In genomic region chr5:88879724-88880123, GRCh38 we compare ENCODE assay signal across 10 cellular contexts. TPM values are rescaled to one million over a fixed set of nuclear protein-coding genes. Genes with fewer than 3 reads are reported as not detected.
DNase-seq lines count a peak whose midpoint lies in the region; ATAC-seq and TF ChIP-seq lines count a peak whose summit lies in the region.
"Had no signal": no experiment of that assay in that cellular context is flagged by ENCODE, and none has a peak within 500 bp of the region (broad histone marks: within the 10 kb centered on the region; RNA-seq: fewer than 3 reads in every experiment).

No MANE protein-coding gene starts in this region.

- no peak for TF ChIP-seq CTCF in cardiac muscle cell (IDR thresholded peaks at IDR 0.05; ENCODE audit: low read depth, low read length)
- TF ChIP-seq CTCF in brain microvascular endothelial cell (IDR thresholded peaks at IDR 0.05; ENCODE audit: low read depth, low read length, missing control alignments): no peak
- no peak for TF ChIP-seq CTCF in mucosa of descending colon (IDR thresholded peaks at IDR 0.05)
- no peak for TF ChIP-seq CTCF in upper lobe of left lung (IDR thresholded peaks at IDR 0.05)

- TF ChIP-seq POLR2A in upper lobe of left lung (IDR thresholded peaks at IDR 0.05): no peak

- in situ Hi-C loops in brain microvascular endothelial cell (cut with HindIII; ENCODE audit: low pct_ligation_motif_present, low sequenced_read_pairs): no loop called here

- peak overlapping the region; percentile 75 for H3K4me3 ChIP-seq in cardiac muscle cell
- peak overlapping the region; percentile 10 for H3K4me3 ChIP-seq in brain microvascular endothelial cell (ENCODE audit: low read depth, low read length)
- no peak overlapping the region for H3K4me3 ChIP-seq in mucosa of descending colon
- peak overlapping the region in 3 of 4 donors; percentile 3 to 67 (median 61) for H3K4me3 ChIP-seq in upper lobe of left lung

- H3K27me3 ChIP-seq in cardiac muscle cell: no peaks in the 10 kb centered on the region
- H3K27me3 ChIP-seq in brain microvascular endothelial cell (replicated peaks): no peaks in the 10 kb centered on the region
- no peaks in the 10 kb centered on the region for H3K27me3 ChIP-seq in upper lobe of left lung

- WGBS in upper lobe of left lung, 2 donors: 23 to 37% methylated on average over 5 of the region's 5 CpGs

- ATAC-seq in left cardiac atrium (no peak), mucosa of descending colon (peak; percentile 69), upper lobe of left lung (ENCODE audit: low FRiP score in 2 of 2) (no peak)
- ATAC-seq: activated T-cell treated with anti-CD3 and anti-CD28 coated beads, Interleukin-2, amount 50 U/mL, for 4 hours had no signal

- H3K27ac ChIP-seq in cardiac muscle cell (peak overlapping the region; percentile 56), brain microvascular endothelial cell (peak overlapping the region; percentile 89), upper lobe of left lung (peak overlapping the region; percentile 28 to 95 (median 70))

- H3K4me1 ChIP-seq in cardiac muscle cell (ENCODE audit: low read depth) (peaks cover 44% of the 10 kb centered on the region), mucosa of descending colon (ENCODE audit: low read depth) (peaks cover 23% of the 10 kb centered on the region), upper lobe of left lung (peaks cover 9 to 33% (median 15%) of the 10 kb centered on the region in 4 donors)

- H3K9me3 ChIP-seq in cardiac muscle cell (ENCODE audit: low read depth) (no peaks in the 10 kb centered on the region), mucosa of descending colon (no peaks in the 10 kb centered on the region), upper lobe of left lung (no peaks in the 10 kb centered on the region)

- DNase-seq in cardiac muscle cell (ENCODE audit: low read depth in 1 of 2, low spot score in 1 of 2): no peak
- DNase-seq in left cardiac atrium: no peak
- DNase-seq in brain microvascular endothelial cell: peak; percentile 28
- peak in 1 of 3 donors; percentile 20 for DNase-seq in mucosa of descending colon
- no peak for DNase-seq in upper lobe of left lung
- no peak for DNase-seq in activated CD8-positive, alpha-beta memory T cell treated with anti-CD3 and anti-CD28 coated beads for 24 hours
- no peak for DNase-seq in activated CD4-positive, alpha-beta T cell treated with anti-CD3 and anti-CD28 coated beads, Interleukin-2, amount 50 U/mL, for 48 hours
- DNase-seq in NCI-H524 treated with DMSO at 0.1 percent for 48 hours (lab: John Stamatoyannopoulos, UW): no peak
- DNase-seq: activated T-cell treated with anti-CD3 and anti-CD28 coated beads, Interleukin-2, amount 50 U/mL, for 4 hours; KG1 had no signal

- H3K36me3 ChIP-seq in cardiac muscle cell (no peaks in the 10 kb centered on the region), brain microvascular endothelial cell (replicated peaks) (no peaks in the 10 kb centered on the region), mucosa of descending colon (ENCODE audit: low read depth) (no peaks in the 10 kb centered on the region), upper lobe of left lung (no peaks in the 10 kb centered on the region)

- TF ChIP-seq EP300 in upper lobe of left lung (IDR thresholded peaks at IDR 0.05): no peak

- intact Hi-C loops in left cardiac atrium (cut with DNase I): loop anchor here (5.0 to 10.0 kb wide), 5 partner anchors 45 to 145 kb away; no protein-coding TSS in a partner anchor
- intact Hi-C loops in mucosa of descending colon (cut with DNase I, micrococcal nuclease): loop anchor here in 1 of 2 donors (10.0 kb wide), 1 partner anchor 65 kb away; no protein-coding TSS in a partner anchor

RNA-seq across cellular contexts. Expression of gene MEF2C, which starts 3.3 kb away (rescaled TPM):
- total RNA-seq in cardiac muscle cell (95.3 and 175 TPM in 2 replicates), left cardiac atrium (10 to 100 TPM; 48.3 to 53.7 TPM), mucosa of descending colon (10 to 100 TPM; 19.3 to 44.0 (median 32.6) TPM), upper lobe of left lung (10 to 100 TPM; 20.5 to 46.2 (median 35.8) TPM)
- polyA plus RNA-seq in cardiac muscle cell: 107 and 137 TPM in 2 replicates
